In the genomic region with DNA sequence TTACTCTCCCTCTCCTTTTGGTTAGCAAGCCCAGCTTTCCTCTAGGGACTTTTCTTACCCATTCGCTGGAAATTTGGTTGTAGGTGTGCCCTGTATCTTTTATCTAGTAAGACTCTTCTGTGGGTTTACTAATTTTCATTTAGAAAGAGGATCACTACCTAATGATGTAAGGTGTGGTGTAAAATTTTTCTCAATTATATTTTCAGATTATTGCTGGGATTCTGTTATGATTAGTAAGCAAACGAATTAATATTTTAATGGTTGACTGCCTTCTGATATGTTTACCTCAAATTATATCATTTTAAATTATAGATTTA, we compare ENCODE assay signal across 15 cellular contexts. TPM values are rescaled to one million over a fixed set of nuclear protein-coding genes. Genes with fewer than 3 reads are reported as not detected.
DNase-seq lines count a peak whose midpoint lies in the region; ATAC-seq, FAIRE-seq and TF ChIP-seq lines count a peak whose summit lies in the region.
"Had no signal": no experiment of that assay in that cellular context is flagged by ENCODE, and none has a peak within 500 bp of the region (broad histone marks: within the 10 kb centered on the region; RNA-seq: fewer than 3 reads in every experiment).

No MANE protein-coding gene starts in this region.

- dilution Hi-C loops in mammary epithelial cell (cut with HindIII; ENCODE audit: low sequenced_read_pairs): no loop called here

- no peaks in the 10 kb centered on the region for H3K9me3 ChIP-seq in mammary epithelial cell (replicated peaks; ENCODE audit: insufficient read depth, low read length)

- H3K4me3 ChIP-seq in mammary epithelial cell (replicated peaks in 1 of 3; ENCODE audit: insufficient read depth in 1 of 3, low read depth in 2 of 3, low read length in 3 of 3): no peak overlapping the region
- H3K4me3 ChIP-seq: PC-9 had no signal

- peak; percentile 8 for ATAC-seq in HG02798 (IDR thresholded peaks at IDR 0.05; ENCODE audit: poor library complexity, unreplicated experiment)
- ATAC-seq in activated T-helper 17 cell treated with anti-CD3 and anti-CD28 coated beads, Interleukin-2, amount 50 U/mL, for 72 hours (replicated peaks): no peak
- ATAC-seq in stimulated activated naive B cell treated with anti-CD40 and anti-IgM and Interleukin-4, amounts not matched to agents 10 μg/mL and 1 μg/mL and 100 μg/mL, for 72 hours (replicated peaks): peak; percentile 57 to 58

- H3K4me2 ChIP-seq in mammary epithelial cell (ENCODE audit: insufficient read depth, low read depth, low read length): no peak overlapping the region
- H3K4me2 ChIP-seq: PC-9 had no signal

- CTCF ChIA-PET in activated naive CD4-positive, alpha-beta T cell treated with anti-CD3 and anti-CD28 coated beads, Interleukin-2, amount 10 ng/mL, durations not matched to agents 7 days and 5 days (lab: Charles Lee): no interaction called here
- CTCF ChIA-PET in mammary epithelial cell (lab: Charles Lee; ENCODE audit: low non-redundant PET): no interaction called here

- no peak overlapping the region for H3K4me3 Mint-ChIP-seq in activated naive CD4-positive, alpha-beta T cell treated with anti-CD3 and anti-CD28 coated beads, Interleukin-2, amount 50 U/mL, for 24 hours
- no peak overlapping the region for H3K4me3 Mint-ChIP-seq in activated naive CD4-positive, alpha-beta T cell treated with anti-CD3 and anti-CD28 coated beads, Interleukin-2, amount 10 ng/mL, durations not matched to agents 7 days and 5 days
- peak overlapping the region; percentile 46 for H3K4me3 Mint-ChIP-seq in activated T-helper 17 cell treated with anti-CD3 and anti-CD28 coated beads, Interleukin-2, amount 50 U/mL, for 72 hours
- H3K4me3 Mint-ChIP-seq in stimulated activated naive B cell treated with anti-CD40 and anti-IgM and Interleukin-4, amounts not matched to agents 10 μg/mL and 1 μg/mL and 100 μg/mL, for 72 hours: peak overlapping the region; percentile 42 to 75
- H3K4me3 Mint-ChIP-seq: activated CD4-positive, alpha-beta T cell treated with anti-CD3 and anti-CD28 coated beads, Interleukin-2, amount 10 ng/mL, durations not matched to agents 7 days and 5 days had no signal

- no peaks in the 10 kb centered on the region for H3K4me1 ChIP-seq in mammary epithelial cell (ENCODE audit: insufficient read depth, low read length)

- H3K9me3 Mint-ChIP-seq in activated naive CD4-positive, alpha-beta T cell treated with anti-CD3 and anti-CD28 coated beads, Interleukin-2, amount 50 U/mL, for 24 hours: no peaks in the 10 kb centered on the region
- no peaks in the 10 kb centered on the region for H3K9me3 Mint-ChIP-seq in activated naive CD4-positive, alpha-beta T cell treated with anti-CD3 and anti-CD28 coated beads, Interleukin-2, amount 10 ng/mL, durations not matched to agents 7 days and 5 days
- H3K9me3 Mint-ChIP-seq in activated T-helper 17 cell treated with anti-CD3 and anti-CD28 coated beads, Interleukin-2, amount 50 U/mL, for 72 hours: no peaks in the 10 kb centered on the region
- peaks cover 0 to 2% of the 10 kb centered on the region in 2 donors for H3K9me3 Mint-ChIP-seq in stimulated activated naive B cell treated with anti-CD40 and anti-IgM and Interleukin-4, amounts not matched to agents 10 μg/mL and 1 μg/mL and 100 μg/mL, for 72 hours
- H3K9me3 Mint-ChIP-seq: activated CD4-positive, alpha-beta T cell treated with anti-CD3 and anti-CD28 coated beads, Interleukin-2, amount 10 ng/mL, durations not matched to agents 7 days and 5 days had no signal

- FAIRE-seq in GM19239 (lab: Jason Lieb, UNC): no peak

- no peaks in the 10 kb centered on the region for H3K36me3 ChIP-seq in mammary epithelial cell (ENCODE audit: insufficient read depth, low read length)

- H4K20me1 ChIP-seq in mammary epithelial cell (ENCODE audit: insufficient read depth, low read length): no peaks in the 10 kb centered on the region

- intact Hi-C loops in mammary epithelial cell (cut with micrococcal nuclease): no loop called here

- no peak for TF ChIP-seq CTCF in mammary epithelial cell (conservative IDR thresholded peaks at IDR 0.05 in 1 of 2, IDR thresholded peaks at IDR 0.05 in 1 of 2; ENCODE audit: extremely low read depth in 1 of 2, insufficient read depth in 1 of 2, low read depth in 1 of 2, low read length in 2 of 2)

- no peaks in the 10 kb centered on the region for H3K79me2 ChIP-seq in mammary epithelial cell (ENCODE audit: insufficient read depth, low read length)

- no peaks in the 10 kb centered on the region for H3K27me3 Mint-ChIP-seq in activated naive CD4-positive, alpha-beta T cell treated with anti-CD3 and anti-CD28 coated beads, Interleukin-2, amount 50 U/mL, for 24 hours
- H3K27me3 Mint-ChIP-seq in activated naive CD4-positive, alpha-beta T cell treated with anti-CD3 and anti-CD28 coated beads, Interleukin-2, amount 10 ng/mL, durations not matched to agents 7 days and 5 days: no peaks in the 10 kb centered on the region
- no peaks in the 10 kb centered on the region for H3K27me3 Mint-ChIP-seq in activated T-helper 17 cell treated with anti-CD3 and anti-CD28 coated beads, Interleukin-2, amount 50 U/mL, for 72 hours
- no peaks in the 10 kb centered on the region for H3K27me3 Mint-ChIP-seq in stimulated activated naive B cell treated with anti-CD40 and anti-IgM and Interleukin-4, amounts not matched to agents 10 μg/mL and 1 μg/mL and 100 μg/mL, for 72 hours
- H3K27me3 Mint-ChIP-seq: activated CD4-positive, alpha-beta T cell treated with anti-CD3 and anti-CD28 coated beads, Interleukin-2, amount 10 ng/mL, durations not matched to agents 7 days and 5 days had no signal

- peak overlapping the region; percentile 52 for H3K27ac Mint-ChIP-seq in activated naive CD4-positive, alpha-beta T cell treated with anti-CD3 and anti-CD28 coated beads, Interleukin-2, amount 50 U/mL, for 24 hours
- no peak overlapping the region for H3K27ac Mint-ChIP-seq in activated naive CD4-positive, alpha-beta T cell treated with anti-CD3 and anti-CD28 coated beads, Interleukin-2, amount 10 ng/mL, durations not matched to agents 7 days and 5 days
- peak overlapping the region; percentile 29 for H3K27ac Mint-ChIP-seq in activated T-helper 17 cell treated with anti-CD3 and anti-CD28 coated beads, Interleukin-2, amount 50 U/mL, for 72 hours
- peak overlapping the region; percentile 96 for H3K27ac Mint-ChIP-seq in stimulated activated naive B cell treated with anti-CD40 and anti-IgM and Interleukin-4, amounts not matched to agents 10 μg/mL and 1 μg/mL and 100 μg/mL, for 72 hours

- DNase-seq in activated naive CD4-positive, alpha-beta T cell treated with anti-CD3 and anti-CD28 coated beads, Interleukin-2, amount 10 ng/mL, durations not matched to agents 7 days and 5 days: no peak
- no peak for DNase-seq in stimulated activated naive B cell treated with anti-CD40 and anti-IgM and Interleukin-4, amounts not matched to agents 10 μg/mL and 1 μg/mL and 100 μg/mL, for 72 hours
- no peak for DNase-seq in GM19239 (ENCODE audit: insufficient read length, low spot score)
- DNase-seq in NCI-H1417 treated with DMSO at 0.1 percent for 48 hours (lab: John Stamatoyannopoulos, UW): no peak
- no peak for DNase-seq in mammary epithelial cell
- DNase-seq: activated CD4-positive, alpha-beta T cell treated with anti-CD3 and anti-CD28 coated beads, Interleukin-2, amount 10 ng/mL, durations not matched to agents 7 days and 5 days; activated naive CD4-positive, alpha-beta T cell treated with Interleukin-2 at 50 U/mL for 16 hours; central memory CD4-positive, alpha-beta T cell; kidney glomerular epithelial cell; PC-9; stimulated activated CD8-positive, alpha-beta memory T cell treated with anti-CD3 and anti-CD28 coated beads, Interleukin-4, amount 100 ng/mL, for 48 hours; T-helper 1 cell had no signal

- H3K27ac ChIP-seq in mammary epithelial cell (ENCODE audit: insufficient read depth, low read depth, low read length): no peak overlapping the region
- H3K27ac ChIP-seq: PC-9 had no signal

- no peak overlapping the region for H2AFZ ChIP-seq in mammary epithelial cell (ENCODE audit: low read depth, low read length)
- H2AFZ ChIP-seq: PC-9 had no signal

- BruUV-seq in mammary epithelial cell (replicated peaks; lab: Mats Ljungman, UMichigan): no TSS peak

- H3K4me1 Mint-ChIP-seq in activated naive CD4-positive, alpha-beta T cell treated with anti-CD3 and anti-CD28 coated beads, Interleukin-2, amount 50 U/mL, for 24 hours: peaks cover 81% of the 10 kb centered on the region
- H3K4me1 Mint-ChIP-seq in activated naive CD4-positive, alpha-beta T cell treated with anti-CD3 and anti-CD28 coated beads, Interleukin-2, amount 10 ng/mL, durations not matched to agents 7 days and 5 days: peaks cover 50% of the 10 kb centered on the region
- peaks cover 62% of the 10 kb centered on the region for H3K4me1 Mint-ChIP-seq in activated T-helper 17 cell treated with anti-CD3 and anti-CD28 coated beads, Interleukin-2, amount 50 U/mL, for 72 hours
- H3K4me1 Mint-ChIP-seq in stimulated activated naive B cell treated with anti-CD40 and anti-IgM and Interleukin-4, amounts not matched to agents 10 μg/mL and 1 μg/mL and 100 μg/mL, for 72 hours: peaks cover 45 to 65% of the 10 kb centered on the region in 2 donors

- no peak overlapping the region for H3K9ac ChIP-seq in mammary epithelial cell (ENCODE audit: insufficient read depth, low read length)

- H3K36me3 Mint-ChIP-seq in activated naive CD4-positive, alpha-beta T cell treated with anti-CD3 and anti-CD28 coated beads, Interleukin-2, amount 50 U/mL, for 24 hours: peaks cover 6% of the 10 kb centered on the region
- peaks cover 25% of the 10 kb centered on the region for H3K36me3 Mint-ChIP-seq in activated naive CD4-positive, alpha-beta T cell treated with anti-CD3 and anti-CD28 coated beads, Interleukin-2, amount 10 ng/mL, durations not matched to agents 7 days and 5 days
- no peaks in the 10 kb centered on the region for H3K36me3 Mint-ChIP-seq in activated T-helper 17 cell treated with anti-CD3 and anti-CD28 coated beads, Interleukin-2, amount 50 U/mL, for 72 hours (ENCODE audit: low read depth)
- peaks cover 14 to 16% of the 10 kb centered on the region in 2 donors for H3K36me3 Mint-ChIP-seq in stimulated activated naive B cell treated with anti-CD40 and anti-IgM and Interleukin-4, amounts not matched to agents 10 μg/mL and 1 μg/mL and 100 μg/mL, for 72 hours

- WGBS in mammary epithelial cell (ENCODE audit: low coverage, missing lambda C conversion rate): 8% methylated on average over 2 of the region's 2 CpGs

- no peaks in the 10 kb centered on the region for H3K27me3 ChIP-seq in mammary epithelial cell (ENCODE audit: insufficient read depth, low read length)

- in situ Hi-C loops in mammary epithelial cell (cut with MboI; ENCODE audit: low sequenced_read_pairs in 2 of 2): no loop called here

RNA-seq across cellular contexts. Expression of gene PLCL2, which starts 28.5 kb away (rescaled TPM):
- 10 to 100 TPM; 15.1 to 16.2 TPM for total RNA-seq in activated T-helper 17 cell treated with anti-CD3 and anti-CD28 coated beads, Interleukin-2, amount 50 U/mL, for 72 hours
- total RNA-seq in mammary epithelial cell: under 1 TPM; 0.28 to 0.33 TPM
- 0.15 TPM for polyA plus RNA-seq in mammary epithelial cell
- polyA minus RNA-seq in mammary epithelial cell: not detected

Comparison
In these comparisons a context has a peak if more than half of its experiments do, and no peak if none do; other contexts are left out.
1. H3K4me3 Mint-ChIP-seq: peak in activated T-helper 17 cell treated with anti-CD3 and anti-CD28 coated beads, Interleukin-2, amount 50 U/mL, for 72 hours (single experiment) and stimulated activated naive B cell treated with anti-CD40 and anti-IgM and Interleukin-4, amounts not matched to agents 10 μg/mL and 1 μg/mL and 100 μg/mL, for 72 hours (2 of 2); none in activated naive CD4-positive, alpha-beta T cell treated with anti-CD3 and anti-CD28 coated beads, Interleukin-2, amount 50 U/mL, for 24 hours (single experiment) and activated naive CD4-positive, alpha-beta T cell treated with anti-CD3 and anti-CD28 coated beads, Interleukin-2, amount 10 ng/mL, durations not matched to agents 7 days and 5 days (single experiment).
2. RNA of gene PLCL2, which starts 28.5 kb away (total RNA-seq): 15.1 to 16.2 TPM in activated T-helper 17 cell treated with anti-CD3 and anti-CD28 coated beads, Interleukin-2, amount 50 U/mL, for 72 hours; 0.28 to 0.33 TPM in mammary epithelial cell; every median in the first group is over 10 times any median in the second.